In the genomic region with DNA sequence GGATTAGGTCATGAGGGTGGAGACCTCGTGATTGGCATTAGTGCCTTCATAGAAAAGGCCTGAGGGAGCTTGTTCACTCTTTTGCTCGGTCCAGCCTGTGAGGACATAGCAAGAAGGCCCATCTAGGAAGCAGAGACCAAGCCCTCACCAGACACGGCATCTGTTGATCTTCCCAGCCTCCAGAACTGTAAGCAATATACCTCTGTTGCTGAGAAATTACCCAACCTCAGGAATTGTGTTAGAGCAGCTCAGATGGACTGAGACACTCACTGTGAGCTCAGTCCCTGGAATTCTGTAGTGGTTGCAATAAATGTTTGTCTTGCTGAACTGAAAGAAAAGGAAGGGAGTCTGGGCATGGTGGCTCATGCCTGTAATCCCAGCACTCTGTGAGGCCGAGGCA, we compare ENCODE assay signal across 27 cellular contexts.
DNase-seq lines count a peak whose midpoint lies in the region; ATAC-seq, FAIRE-seq and TF ChIP-seq lines count a peak whose summit lies in the region.
"Had no signal": no experiment of that assay in that cellular context is flagged by ENCODE, and none has a peak within 500 bp of the region (broad histone marks: within the 10 kb centered on the region; RNA-seq: fewer than 3 reads in every experiment).

No MANE protein-coding gene starts in this region.

- H3K27me3 ChIP-seq in keratinocyte (ENCODE audit: control insufficient read depth, extremely low read depth, insufficient read depth, low read length) = no peaks in the 10 kb centered on the region
- H3K27me3 ChIP-seq: BLaER1 treated with 17β-estradiol and CSF1 and Interleukin-3, amounts not matched to agents 10 nM and 100 nM; MG63; sigmoid colon had no signal

- no peaks in the 10 kb centered on the region for H3K9me1 ChIP-seq in keratinocyte (ENCODE audit: control insufficient read depth, extremely low read depth, insufficient read depth, low read length)

- H3K4me3 ChIP-seq in NB4 (ENCODE audit: low read depth, low read length) (no peak overlapping the region), keratinocyte (ENCODE audit: control insufficient read depth in 2 of 3, extremely low read depth in 1 of 3, insufficient read depth in 2 of 3, low read depth in 1 of 3, low read length in 3 of 3) (no peak overlapping the region)
- H3K4me3 ChIP-seq: A549; BLaER1 treated with 17β-estradiol and CSF1 and Interleukin-3, amounts not matched to agents 10 nM and 100 nM; K562; left ventricle myocardium inferior; MG63; sigmoid colon had no signal

- dilution Hi-C loops in keratinocyte (cut with MboI; ENCODE audit: extremely low pct_ligation_motif_present, low sequenced_read_pairs) = no loop called here

- no peak overlapping the region for H2AFZ ChIP-seq in keratinocyte (ENCODE audit: control insufficient read depth, low read length)

- H3K4me2 ChIP-seq in keratinocyte (ENCODE audit: control insufficient read depth, extremely low read depth, insufficient read depth, low read depth, low read length) = no peak overlapping the region
- H3K4me2 ChIP-seq: A549 had no signal

- peak; percentile 36 for FAIRE-seq in keratinocyte (lab: Jason Lieb, UNC)
- FAIRE-seq: A549, endothelial cell of umbilical vein, K562 had no signal

- H3K9me3 ChIP-seq in keratinocyte (ENCODE audit: control insufficient read depth, low read depth, low read length) = no peaks in the 10 kb centered on the region
- H3K9me3 ChIP-seq: A549; BLaER1 treated with 17β-estradiol and CSF1 and Interleukin-3, amounts not matched to agents 10 nM and 100 nM; left ventricle myocardium inferior; MG63; sigmoid colon had no signal

- no peaks in the 10 kb centered on the region for H3K36me3 ChIP-seq in keratinocyte (ENCODE audit: control insufficient read depth in 2 of 2, extremely low read depth in 1 of 2, insufficient read depth in 2 of 2, low read length in 2 of 2)
- H3K36me3 ChIP-seq: BLaER1 treated with 17β-estradiol and CSF1 and Interleukin-3, amounts not matched to agents 10 nM and 100 nM; left ventricle myocardium inferior; MG63; sigmoid colon had no signal

- no peak for TF ChIP-seq CTCF in NB4 (IDR thresholded peaks at IDR 0.05; ENCODE audit: low read depth, low read length)
- TF ChIP-seq CTCF in keratinocyte (optimal IDR thresholded peaks at IDR 0.05 in 1 of 3, IDR thresholded peaks at IDR 0.05 in 1 of 3, conservative IDR thresholded peaks at IDR 0.05 in 1 of 3; ENCODE audit: extremely low read depth in 1 of 3, insufficient read depth in 2 of 3, low read length in 3 of 3) = no peak

- H3K79me2 ChIP-seq in keratinocyte (ENCODE audit: control insufficient read depth, insufficient read depth, low read length) = no peaks in the 10 kb centered on the region

- H3K27ac ChIP-seq in epithelial cell of prostate = peak overlapping the region; percentile 15
- H3K27ac ChIP-seq in keratinocyte (ENCODE audit: control insufficient read depth, insufficient read depth, low read length) = no peak overlapping the region
- H3K27ac ChIP-seq: left ventricle myocardium inferior, sigmoid colon had no signal

- TF ChIP-seq POLR2A in NB4 (IDR thresholded peaks at IDR 0.05; ENCODE audit: extremely low read depth, insufficient read length) = no peak

- no peak overlapping the region for H3K9ac ChIP-seq in keratinocyte (ENCODE audit: control insufficient read depth, extremely low read depth, insufficient read depth, low read length)
- H3K9ac ChIP-seq: BLaER1 treated with 17β-estradiol and CSF1 and Interleukin-3, amounts not matched to agents 10 nM and 100 nM had no signal

- peaks cover 10% of the 10 kb centered on the region for H3K4me1 ChIP-seq in keratinocyte (ENCODE audit: control insufficient read depth, extremely low read depth, insufficient read depth, low read length)
- H3K4me1 ChIP-seq: left ventricle myocardium inferior, sigmoid colon had no signal

- H4K20me1 ChIP-seq in keratinocyte (ENCODE audit: control insufficient read depth, extremely low read depth, insufficient read depth, low read length) = no peaks in the 10 kb centered on the region
- H4K20me1 ChIP-seq: BLaER1 treated with 17β-estradiol and CSF1 and Interleukin-3, amounts not matched to agents 10 nM and 100 nM had no signal

- peak; percentile 34 for DNase-seq in AG08396 (ENCODE audit: low spot score)
- DNase-seq in NB4 (ENCODE audit: low read depth) = peak; percentile 33
- DNase-seq in epithelial cell of prostate (ENCODE audit: low read depth, low spot score) = no peak
- no peak for DNase-seq in keratinocyte (ENCODE audit: low read depth, low spot score)
- DNase-seq in NCI-H748 (lab: John Stamatoyannopoulos, UW; ENCODE audit: unreplicated experiment) = no peak
- DNase-seq in NCI-H526 (lab: John Stamatoyannopoulos, UW) = no peak
- DNase-seq in NCI-H82 (lab: John Stamatoyannopoulos, UW) = no peak
- DNase-seq: activated CD4-positive, alpha-beta memory T cell treated with anti-CD3 and anti-CD28 coated beads, Interleukin-2, amount 10 ng/mL, durations not matched to agents 7 days and 5 days; activated CD4-positive, CD25-positive, alpha-beta regulatory T cell; activated effector memory CD4-positive, alpha-beta T cell treated with anti-CD3 and anti-CD28 coated beads, Interleukin-2, amount 50 U/mL, for 16 hours; activated naive CD8-positive, alpha-beta T cell treated with anti-CD3 and anti-CD28 coated beads, Interleukin-2, amount 50 U/mL, for 24 hours; activated T-cell treated with anti-CD3 and anti-CD28 coated beads for 4 hours; Calu3; dermis blood vessel endothelial cell; H7; left ventricle myocardium inferior; MG63; NCI-H146; NCI-H510A treated with DMSO at 0.1 percent for 48 hours; posterior cingulate gyrus; sigmoid colon had no signal

- ATAC-seq in GM18520 (IDR thresholded peaks at IDR 0.05; ENCODE audit: unreplicated experiment) = no peak
- ATAC-seq: A549; activated naive CD8-positive, alpha-beta T cell treated with anti-CD3 and anti-CD28 coated beads, Interleukin-2, amount 50 U/mL, for 24 hours; SK-N-SH treated with all-trans-retinoic acid at 6 μM for 48 hours had no signal

Comparison
In these comparisons a context has a peak if more than half of its experiments do, and no peak if none do; other contexts are left out.
1. DNase-seq: peak in AG08396 (single experiment) and NB4 (single experiment); none in epithelial cell of prostate (single experiment), keratinocyte (single experiment), NCI-H748 (single experiment), NCI-H526 (0 of 2) and NCI-H82 (single experiment).